Comparison of ENCODE assay signal across 16 cellular contexts in the genomic region with DNA sequence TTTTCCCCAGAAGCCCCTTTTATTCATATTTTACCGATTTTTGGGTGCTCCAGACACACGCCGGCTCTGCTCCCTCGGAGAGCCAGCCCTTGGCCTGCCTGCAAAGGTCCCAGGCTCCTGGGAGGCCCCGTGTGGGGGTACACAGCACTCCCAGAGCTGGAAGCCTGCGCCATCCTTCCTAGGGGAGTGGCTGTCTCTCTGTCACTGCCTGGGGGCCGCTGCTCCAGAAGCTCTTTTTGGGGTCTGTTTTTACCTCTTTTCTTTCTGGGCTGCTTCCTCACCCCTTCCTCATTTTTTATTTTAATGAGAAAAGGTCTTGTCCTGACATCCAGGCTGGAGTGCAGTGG.
"Had no signal": no experiment of that assay in that cellular context is flagged by ENCODE, and none has a peak within 500 bp of the region (broad histone marks: within the 10 kb centered on the region; RNA-seq: fewer than 3 reads in every experiment).

No MANE protein-coding gene starts in this region.

- H3K27ac Mint-ChIP-seq: immature natural killer cell; natural killer cell; stimulated activated memory B cell treated with anti-CD40 and anti-IgM and Interleukin-4, amounts not matched to agents 10 μg/mL and 1 μg/mL and 100 μg/mL, for 72 hours had no signal

- H3K9me3 ChIP-seq: esophagus muscularis mucosa, psoas muscle, sigmoid colon, suprapubic skin, transverse colon had no signal

- ATAC-seq: foreskin keratinocyte; natural killer cell; psoas muscle; right cardiac atrium; stimulated activated memory B cell treated with anti-CD40 and anti-IgM and Interleukin-4, amounts not matched to agents 10 μg/mL and 1 μg/mL and 100 μg/mL, for 72 hours had no signal

- H3K4me3 ChIP-seq: coronary artery, esophagus muscularis mucosa, psoas muscle, sigmoid colon, suprapubic skin, transverse colon had no signal

- H3K36me3 Mint-ChIP-seq: immature natural killer cell; natural killer cell; stimulated activated memory B cell treated with anti-CD40 and anti-IgM and Interleukin-4, amounts not matched to agents 10 μg/mL and 1 μg/mL and 100 μg/mL, for 72 hours had no signal

- H3K4me3 Mint-ChIP-seq: immature natural killer cell; natural killer cell; stimulated activated memory B cell treated with anti-CD40 and anti-IgM and Interleukin-4, amounts not matched to agents 10 μg/mL and 1 μg/mL and 100 μg/mL, for 72 hours had no signal

- H3K36me3 ChIP-seq: esophagus muscularis mucosa, sigmoid colon, suprapubic skin, transverse colon had no signal

- H3K4me1 Mint-ChIP-seq: immature natural killer cell; natural killer cell; stimulated activated memory B cell treated with anti-CD40 and anti-IgM and Interleukin-4, amounts not matched to agents 10 μg/mL and 1 μg/mL and 100 μg/mL, for 72 hours had no signal

- H3K27me3 ChIP-seq: foreskin keratinocyte, sigmoid colon, transverse colon had no signal

- H3K4me1 ChIP-seq: foreskin keratinocyte, psoas muscle, sigmoid colon, transverse colon had no signal

- H3K9me3 Mint-ChIP-seq: natural killer cell; stimulated activated memory B cell treated with anti-CD40 and anti-IgM and Interleukin-4, amounts not matched to agents 10 μg/mL and 1 μg/mL and 100 μg/mL, for 72 hours had no signal

- DNase-seq: dermis blood vessel endothelial cell; effector memory CD4-positive, alpha-beta T cell; foreskin keratinocyte; hypothalamus; immature natural killer cell; natural killer cell; psoas muscle; right cardiac atrium; sigmoid colon; stimulated activated CD4-positive, alpha-beta T cell treated with anti-CD3 and anti-CD28 coated beads, Interleukin-4, amount 100 ng/mL, for 4 hours; stimulated activated naive CD8-positive, alpha-beta T cell treated with anti-CD3 and anti-CD28 coated beads, Interleukin-15, Interleukin-2, amounts not matched to agents 100 U/mL and 50 U/mL, for 24 hours; transverse colon had no signal

- H3K27ac ChIP-seq: coronary artery, esophagus muscularis mucosa, foreskin keratinocyte, psoas muscle, sigmoid colon, suprapubic skin, transverse colon had no signal
